14 cellular contexts compared by ENCODE assay signal in genomic region chr15:77026501-77027110, GRCh38. TPM values are rescaled to one million over a fixed set of nuclear protein-coding genes. Genes with fewer than 3 reads are reported as not detected.
DNase-seq lines count a peak whose midpoint lies in the region; ATAC-seq and TF ChIP-seq lines count a peak whose summit lies in the region.
"Had no signal": no experiment of that assay in that cellular context is flagged by ENCODE, and none has a peak within 500 bp of the region (broad histone marks: within the 10 kb centered on the region; RNA-seq: fewer than 3 reads in every experiment).

No MANE protein-coding gene starts in this region.

- no peaks in the 10 kb centered on the region for H3K9me3 ChIP-seq in neural progenitor cell (ENCODE audit: low read depth)
- no peaks in the 10 kb centered on the region for H3K9me3 ChIP-seq in breast epithelium
- H3K9me3 ChIP-seq: BE2C had no signal

- no peaks in the 10 kb centered on the region for H3K9me3 Mint-ChIP-seq in chondrocyte (ENCODE audit: low read depth)
- no peaks in the 10 kb centered on the region for H3K9me3 Mint-ChIP-seq in neural progenitor cell

- no peak for DNase-seq in AG04449 (ENCODE audit: low read depth, low spot score)
- DNase-seq in HuH-7.5 (ENCODE audit: low spot score): peak; percentile 16
- DNase-seq in chondrocyte (ENCODE audit: low spot score): peak; percentile 72
- DNase-seq in neural progenitor cell (ENCODE audit: low spot score): no peak
- no peak for DNase-seq in breast epithelium (ENCODE audit: low spot score in 2 of 2)
- no peak for DNase-seq in KG1 (lab: John Stamatoyannopoulos, UW)
- DNase-seq: activated gamma-delta T cell; cortex of kidney; NCI-H2171; stimulated activated naive CD4-positive, alpha-beta T cell had no signal

- H3K36me3 Mint-ChIP-seq in chondrocyte (ENCODE audit: low read depth) (no peaks in the 10 kb centered on the region), neural progenitor cell (no peaks in the 10 kb centered on the region)

- no peaks in the 10 kb centered on the region for H3K27me3 Mint-ChIP-seq in chondrocyte (ENCODE audit: low read depth)
- H3K27me3 Mint-ChIP-seq in neural progenitor cell (ENCODE audit: insufficient read depth, low read depth): peaks cover 12% of the 10 kb centered on the region

- H3K4me1 Mint-ChIP-seq in chondrocyte (ENCODE audit: low read depth) (peaks cover 15% of the 10 kb centered on the region), neural progenitor cell (peaks cover 13% of the 10 kb centered on the region)

- H3K4me1 ChIP-seq in neural progenitor cell (peaks cover 18% of the 10 kb centered on the region), breast epithelium (no peaks in the 10 kb centered on the region)
- H3K4me1 ChIP-seq: BE2C had no signal

- H3K4me3 ChIP-seq in AG04449 (ENCODE audit: low read depth, low read length) (no peak overlapping the region), neural progenitor cell (no peak overlapping the region), breast epithelium (no peak overlapping the region)

- no peaks in the 10 kb centered on the region for H4K20me1 ChIP-seq in neural progenitor cell (ENCODE audit: low read depth)

- peaks cover 4% of the 10 kb centered on the region for H3F3A ChIP-seq in neural progenitor cell (ENCODE audit: low read depth)

- H3K27ac Mint-ChIP-seq in chondrocyte (ENCODE audit: unreplicated experiment) (no peak overlapping the region), neural progenitor cell (peak overlapping the region; percentile 43)

- H3K9ac ChIP-seq in neural progenitor cell: no peak overlapping the region

- TF ChIP-seq POLR2A in breast epithelium (IDR thresholded peaks at IDR 0.05): no peak

- ATAC-seq in HG02642 (IDR thresholded peaks at IDR 0.05; ENCODE audit: poor library complexity, unreplicated experiment) (no peak), HG02970 (IDR thresholded peaks at IDR 0.05; ENCODE audit: low FRiP score, unreplicated experiment) (no peak)

- TF ChIP-seq CTCF in AG04449 (IDR thresholded peaks at IDR 0.05; ENCODE audit: insufficient read depth, low read length, missing control alignments): peak; percentile 3
- no peak for TF ChIP-seq CTCF in chondrocyte (IDR thresholded peaks at IDR 0.05)
- no peak for TF ChIP-seq CTCF in neural progenitor cell (IDR thresholded peaks at IDR 0.05)
- TF ChIP-seq CTCF in breast epithelium (IDR thresholded peaks at IDR 0.05): no peak

- no peaks in the 10 kb centered on the region for H3K79me2 ChIP-seq in neural progenitor cell (ENCODE audit: low read depth)

- H3K4me2 ChIP-seq in neural progenitor cell: no peak overlapping the region

- H3K27me3 ChIP-seq in neural progenitor cell: no peaks in the 10 kb centered on the region
- H3K27me3 ChIP-seq in breast epithelium: no peaks in the 10 kb centered on the region
- H3K27me3 ChIP-seq: BE2C had no signal

- H2AFZ ChIP-seq in neural progenitor cell (replicated peaks): no peak overlapping the region

- H3K27ac ChIP-seq in neural progenitor cell (no peak overlapping the region), breast epithelium (no peak overlapping the region)

- H3K36me3 ChIP-seq in neural progenitor cell (no peaks in the 10 kb centered on the region), breast epithelium (no peaks in the 10 kb centered on the region)
- H3K36me3 ChIP-seq: BE2C had no signal

- CTCF ChIA-PET in AG04449 (lab: Yijun Ruan, JAX): interaction anchor here (0.5 to 6.6 kb wide), 10 partner anchors 8 to 795 kb away, joined by 3 to 106 read pairs (median 4); no protein-coding TSS in a partner anchor

- POLR2A ChIA-PET in AG04449 (lab: Yijun Ruan, JAX): no interaction called here

- H3K4me3 Mint-ChIP-seq in chondrocyte (ENCODE audit: unreplicated experiment) (no peak overlapping the region), neural progenitor cell (no peak overlapping the region)

- intact Hi-C loops in breast epithelium (cut with DNase I; ENCODE audit: low total_unique reads): no loop called here

RNA-seq across cellular contexts. Expression of gene PSTPIP1, which starts 31.7 kb away (rescaled TPM):
- total RNA-seq in chondrocyte: not detected in 3 replicates
- total RNA-seq in neural progenitor cell (ENCODE audit: low replicate concordance): 0.19 and 0.77 TPM in 2 replicates
- total RNA-seq in breast epithelium: 10 to 100 TPM in 1 of 3 donors, 1 to 10 TPM in 2; 2.6 to 11.0 (median 3.9) TPM
- total RNA-seq: M059J had no signal

RNA-seq across cellular contexts. Expression of gene TSPAN3, which starts 44.3 kb away (rescaled TPM):
- total RNA-seq in chondrocyte (242 to 333 TPM (median 250 TPM) in 3 replicates), neural progenitor cell (ENCODE audit: low replicate concordance) (331 and 474 TPM in 2 replicates), breast epithelium (100 to 1,000 TPM; 148 to 398 (median 292) TPM)

Comparison
In these comparisons a context has a peak if more than half of its experiments do, and no peak if none do; other contexts are left out.
1. DNase-seq: peak in HuH-7.5 (single experiment) and chondrocyte (single experiment); none in AG04449 (single experiment), neural progenitor cell (single experiment), breast epithelium (0 of 2) and KG1 (single experiment).